Comparison of ENCODE assay signal across 11 cellular contexts in genomic region chr2:96500385-96501066, GRCh38. TPM values are rescaled to one million over a fixed set of nuclear protein-coding genes. Genes with fewer than 3 reads are reported as not detected.
"Had no signal": no experiment of that assay in that cellular context is flagged by ENCODE, and none has a peak within 500 bp of the region (broad histone marks: within the 10 kb centered on the region; RNA-seq: fewer than 3 reads in every experiment).

No MANE protein-coding gene starts in this region.

- H3K36me3 Mint-ChIP-seq: activated naive CD4-positive, alpha-beta T cell treated with anti-CD3 and anti-CD28 coated beads, Interleukin-2, amount 50 U/mL, for 24 hours; brain had no signal

- H3K9me3 Mint-ChIP-seq: activated naive CD4-positive, alpha-beta T cell treated with anti-CD3 and anti-CD28 coated beads, Interleukin-2, amount 50 U/mL, for 24 hours; central memory CD8-positive, alpha-beta T cell had no signal

- DNase-seq: activated CD4-positive, alpha-beta T cell treated with anti-CD3 and anti-CD28 coated beads, Interleukin-2, amount 50 U/mL, for 48 hours; dermis blood vessel endothelial cell; SW 1271 had no signal

- H3K27ac ChIP-seq: skin epidermis, vagina had no signal

- ATAC-seq: pancreas had no signal

- H3K27ac Mint-ChIP-seq: activated naive CD4-positive, alpha-beta T cell treated with anti-CD3 and anti-CD28 coated beads, Interleukin-2, amount 50 U/mL, for 24 hours had no signal

- H3K36me3 ChIP-seq: pancreas, vagina had no signal

- H3K4me1 Mint-ChIP-seq: brain had no signal

- H3K27me3 ChIP-seq: pancreas had no signal

- H3K4me3 Mint-ChIP-seq: activated naive CD4-positive, alpha-beta T cell treated with anti-CD3 and anti-CD28 coated beads, Interleukin-2, amount 50 U/mL, for 24 hours; brain; central memory CD8-positive, alpha-beta T cell had no signal

- H3K4me3 ChIP-seq: skin epidermis, vagina had no signal

- H3K27me3 Mint-ChIP-seq: activated naive CD4-positive, alpha-beta T cell treated with anti-CD3 and anti-CD28 coated beads, Interleukin-2, amount 50 U/mL, for 24 hours; central memory CD8-positive, alpha-beta T cell had no signal

- H3K9me3 ChIP-seq: pancreas, vagina had no signal

- H3K4me1 ChIP-seq: vagina had no signal

RNA-seq across cellular contexts. Expression of gene NEURL3, which starts 4.6 kb away (rescaled TPM):
- total RNA-seq: esophagus mucosa had no signal
- polyA plus RNA-seq: neural cell had no signal

RNA-seq across cellular contexts. Expression of gene ARID5A, which starts 36.0 kb away (rescaled TPM):
- polyA plus RNA-seq: neural cell had no signal
